ENCODE assay signal across 8 cellular contexts in genomic region chr9:95516736-95517558, GRCh38. TPM values are rescaled to one million over a fixed set of nuclear protein-coding genes. Genes with fewer than 3 reads are reported as not detected.
DNase-seq lines count a peak whose midpoint lies in the region; ATAC-seq and TF ChIP-seq lines count a peak whose summit lies in the region.

Gene PTCH1, minus strand, starts transcription at chr9:95516971.

- H3K27me3 ChIP-seq in psoas muscle (ENCODE audit: insufficient read depth in 3 of 3, low read length in 2 of 3), result peaks cover 0 to 17% (median 5%) of the 10 kb centered on the region in 3 donors

- ATAC-seq in psoas muscle, result peak; percentile 62 to 88 (median 70)
- ATAC-seq in GM18909 (IDR thresholded peaks at IDR 0.05; ENCODE audit: poor library complexity, unreplicated experiment), result no peak

- H3K4me1 ChIP-seq in psoas muscle, result peaks cover 6% of the 10 kb centered on the region

- H3K4me3 ChIP-seq in GM12875 (ENCODE audit: low read depth, low read length), result peak within 1 kb of the TSS; percentile 44
- H3K4me3 ChIP-seq in astrocyte of the cerebellum (ENCODE audit: low read depth, low read length), result peak within 1 kb of the TSS; percentile 52
- H3K4me3 ChIP-seq in psoas muscle, result peak within 1 kb of the TSS; percentile 67

- intact Hi-C loops in psoas muscle (cut with DNase I), result loop anchor here in 1 of 2 donors (10.0 kb wide), 1 partner anchor 202 kb away; the partner anchor contains the start of gene FANCC

- H3K9me3 ChIP-seq in psoas muscle, result no peaks in the 10 kb centered on the region

- in situ Hi-C loops in astrocyte of the cerebellum (cut with HindIII; ENCODE audit: low sequenced_read_pairs), result no loop called here

- 6 to 8% (median 8%) methylated on average over 64 of the region's 64 CpGs for WGBS in psoas muscle, 3 donors

- H3K27ac ChIP-seq in psoas muscle, result no peak within 1 kb of the TSS

- no peaks in the 10 kb centered on the region for H3K36me3 ChIP-seq in psoas muscle (ENCODE audit: insufficient read depth in 1 of 2, low read depth in 1 of 2)

- TF ChIP-seq CTCF in GM12875 (IDR thresholded peaks at IDR 0.05; ENCODE audit: borderline replicate concordance, insufficient read depth, low read depth, low read length), result no peak
- no peak for TF ChIP-seq CTCF in astrocyte of the cerebellum (IDR thresholded peaks at IDR 0.05; ENCODE audit: low read depth, low read length, missing control alignments)
- TF ChIP-seq CTCF in psoas muscle (IDR thresholded peaks at IDR 0.05), result no peak

- DNase-seq in RKO (ENCODE audit: low spot score) (peak; percentile 68), astrocyte of the cerebellum (ENCODE audit: low read depth) (no peak), hypothalamus (lab: John Stamatoyannopoulos, UW) (peak in 32 of 51 donors; percentile 27 to 82 (median 46)), psoas muscle (peak; percentile 46 to 65), OCI-M2 (lab: John Stamatoyannopoulos, UW; ENCODE audit: unreplicated experiment) (no peak), GM19240 (ENCODE audit: insufficient read length, low spot score) (no peak)

RNA-seq across cellular contexts. Expression of gene PTCH1, which starts in this region (rescaled TPM):
- 1 to 10 TPM; 3.5 to 7.5 (median 4.2) TPM for total RNA-seq in psoas muscle
- polyA plus RNA-seq in psoas muscle, result 1 to 10 TPM in 2 of 3 donors, under 1 TPM in 1; 0.81 to 7.4 (median 2.1) TPM

Comparison
In these comparisons a context has a peak if more than half of its experiments do, and no peak if none do; other contexts are left out.
1. DNase-seq: peak in RKO (single experiment), hypothalamus (32 of 51) and psoas muscle (2 of 2); none in astrocyte of the cerebellum (single experiment), OCI-M2 (single experiment) and GM19240 (single experiment).
2. Peak in every context shown above with its lines, with median percentiles within 50 percentile points of each other: H3K4me3 ChIP-seq.